ENCODE assay signal across 1 cellular context in the genomic region with DNA sequence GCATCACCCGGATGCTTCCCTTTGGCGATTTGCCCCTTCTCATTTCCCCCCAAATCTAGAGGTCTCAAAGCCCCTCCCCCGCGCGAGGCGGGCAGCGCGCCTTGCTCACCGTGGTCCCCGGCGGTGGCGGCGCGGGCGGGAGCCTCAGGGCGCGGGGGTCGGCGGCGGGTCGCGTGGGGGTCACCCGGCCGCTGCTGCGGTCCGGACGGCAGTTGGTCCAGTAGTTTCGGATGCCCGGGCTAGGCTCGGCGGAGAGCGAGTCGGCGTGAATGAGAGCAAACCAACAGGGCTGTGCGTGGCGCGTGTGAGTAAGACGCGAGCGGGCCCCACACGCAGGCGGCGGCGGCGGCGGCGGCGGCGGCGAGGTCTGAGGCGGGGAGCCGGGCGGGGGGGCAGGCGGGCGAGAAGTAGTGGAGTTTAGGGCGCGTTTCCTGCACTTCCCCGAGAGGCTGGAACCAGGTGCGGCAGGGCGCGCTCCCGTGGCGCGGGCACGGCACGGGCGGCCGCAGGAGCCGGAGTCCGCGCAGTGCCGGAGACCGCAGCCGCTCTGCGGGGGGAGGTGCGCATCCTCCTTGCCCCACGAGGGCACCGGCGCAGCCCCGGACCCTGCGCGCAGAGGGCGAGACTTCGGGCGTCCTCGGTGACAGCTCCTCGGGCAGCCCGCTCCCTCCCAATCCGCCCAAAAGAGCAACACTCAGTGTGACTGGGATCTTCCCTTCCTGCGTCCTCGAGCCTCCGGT.
TF ChIP-seq lines count a peak whose summit lies in the region.

No MANE protein-coding gene starts in this region.

TF ChIP-seq in HepG2, 621 proteins besides CTCF, POLR2A, EP300 and RAD21 (continued from another document and continues in another):
- TF ChIP-seq TFE3 (CRISPR knock-in tag; IDR thresholded peaks at IDR 0.05) = no peak
- TF ChIP-seq, protein P1, sequence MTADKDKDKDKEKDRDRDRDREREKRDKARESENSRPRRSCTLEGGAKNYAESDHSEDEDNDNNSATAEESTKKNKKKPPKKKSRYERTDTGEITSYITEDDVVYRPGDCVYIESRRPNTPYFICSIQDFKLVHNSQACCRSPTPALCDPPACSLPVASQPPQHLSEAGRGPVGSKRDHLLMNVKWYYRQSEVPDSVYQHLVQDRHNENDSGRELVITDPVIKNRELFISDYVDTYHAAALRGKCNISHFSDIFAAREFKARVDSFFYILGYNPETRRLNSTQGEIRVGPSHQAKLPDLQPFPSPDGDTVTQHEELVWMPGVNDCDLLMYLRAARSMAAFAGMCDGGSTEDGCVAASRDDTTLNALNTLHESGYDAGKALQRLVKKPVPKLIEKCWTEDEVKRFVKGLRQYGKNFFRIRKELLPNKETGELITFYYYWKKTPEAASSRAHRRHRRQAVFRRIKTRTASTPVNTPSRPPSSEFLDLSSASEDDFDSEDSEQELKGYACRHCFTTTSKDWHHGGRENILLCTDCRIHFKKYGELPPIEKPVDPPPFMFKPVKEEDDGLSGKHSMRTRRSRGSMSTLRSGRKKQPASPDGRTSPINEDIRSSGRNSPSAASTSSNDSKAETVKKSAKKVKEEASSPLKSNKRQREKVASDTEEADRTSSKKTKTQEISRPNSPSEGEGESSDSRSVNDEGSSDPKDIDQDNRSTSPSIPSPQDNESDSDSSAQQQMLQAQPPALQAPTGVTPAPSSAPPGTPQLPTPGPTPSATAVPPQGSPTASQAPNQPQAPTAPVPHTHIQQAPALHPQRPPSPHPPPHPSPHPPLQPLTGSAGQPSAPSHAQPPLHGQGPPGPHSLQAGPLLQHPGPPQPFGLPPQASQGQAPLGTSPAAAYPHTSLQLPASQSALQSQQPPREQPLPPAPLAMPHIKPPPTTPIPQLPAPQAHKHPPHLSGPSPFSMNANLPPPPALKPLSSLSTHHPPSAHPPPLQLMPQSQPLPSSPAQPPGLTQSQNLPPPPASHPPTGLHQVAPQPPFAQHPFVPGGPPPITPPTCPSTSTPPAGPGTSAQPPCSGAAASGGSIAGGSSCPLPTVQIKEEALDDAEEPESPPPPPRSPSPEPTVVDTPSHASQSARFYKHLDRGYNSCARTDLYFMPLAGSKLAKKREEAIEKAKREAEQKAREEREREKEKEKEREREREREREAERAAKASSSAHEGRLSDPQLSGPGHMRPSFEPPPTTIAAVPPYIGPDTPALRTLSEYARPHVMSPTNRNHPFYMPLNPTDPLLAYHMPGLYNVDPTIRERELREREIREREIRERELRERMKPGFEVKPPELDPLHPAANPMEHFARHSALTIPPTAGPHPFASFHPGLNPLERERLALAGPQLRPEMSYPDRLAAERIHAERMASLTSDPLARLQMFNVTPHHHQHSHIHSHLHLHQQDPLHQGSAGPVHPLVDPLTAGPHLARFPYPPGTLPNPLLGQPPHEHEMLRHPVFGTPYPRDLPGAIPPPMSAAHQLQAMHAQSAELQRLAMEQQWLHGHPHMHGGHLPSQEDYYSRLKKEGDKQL (CRISPR knock-in tag; IDR thresholded peaks at IDR 0.05; ENCODE audit: low read depth) = no peak
- no peak for TF ChIP-seq NR2F6 (IDR thresholded peaks at IDR 0.05)
- TF ChIP-seq NR2F6 (CRISPR knock-in tag; IDR thresholded peaks at IDR 0.05) = no peak
- no peak for TF ChIP-seq CBX1 (IDR thresholded peaks at IDR 0.05; ENCODE audit: low read depth)
- no peak for TF ChIP-seq ZNF124 (CRISPR knock-in tag; IDR thresholded peaks at IDR 0.05)
- no peak for TF ChIP-seq ZNF510 (CRISPR knock-in tag; IDR thresholded peaks at IDR 0.05; ENCODE audit: low read depth)
- no peak for TF ChIP-seq PAXIP1 (CRISPR knock-in tag; conservative IDR thresholded peaks at IDR 0.05)
- TF ChIP-seq ATAD3A (CRISPR knock-in tag; IDR thresholded peaks at IDR 0.05) = no peak
- TF ChIP-seq, protein P2, sequence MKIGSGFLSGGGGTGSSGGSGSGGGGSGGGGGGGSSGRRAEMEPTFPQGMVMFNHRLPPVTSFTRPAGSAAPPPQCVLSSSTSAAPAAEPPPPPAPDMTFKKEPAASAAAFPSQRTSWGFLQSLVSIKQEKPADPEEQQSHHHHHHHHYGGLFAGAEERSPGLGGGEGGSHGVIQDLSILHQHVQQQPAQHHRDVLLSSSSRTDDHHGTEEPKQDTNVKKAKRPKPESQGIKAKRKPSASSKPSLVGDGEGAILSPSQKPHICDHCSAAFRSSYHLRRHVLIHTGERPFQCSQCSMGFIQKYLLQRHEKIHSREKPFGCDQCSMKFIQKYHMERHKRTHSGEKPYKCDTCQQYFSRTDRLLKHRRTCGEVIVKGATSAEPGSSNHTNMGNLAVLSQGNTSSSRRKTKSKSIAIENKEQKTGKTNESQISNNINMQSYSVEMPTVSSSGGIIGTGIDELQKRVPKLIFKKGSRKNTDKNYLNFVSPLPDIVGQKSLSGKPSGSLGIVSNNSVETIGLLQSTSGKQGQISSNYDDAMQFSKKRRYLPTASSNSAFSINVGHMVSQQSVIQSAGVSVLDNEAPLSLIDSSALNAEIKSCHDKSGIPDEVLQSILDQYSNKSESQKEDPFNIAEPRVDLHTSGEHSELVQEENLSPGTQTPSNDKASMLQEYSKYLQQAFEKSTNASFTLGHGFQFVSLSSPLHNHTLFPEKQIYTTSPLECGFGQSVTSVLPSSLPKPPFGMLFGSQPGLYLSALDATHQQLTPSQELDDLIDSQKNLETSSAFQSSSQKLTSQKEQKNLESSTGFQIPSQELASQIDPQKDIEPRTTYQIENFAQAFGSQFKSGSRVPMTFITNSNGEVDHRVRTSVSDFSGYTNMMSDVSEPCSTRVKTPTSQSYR (CRISPR knock-in tag; IDR thresholded peaks at IDR 0.05; ENCODE audit: borderline replicate concordance) = peak; percentile 65
- TF ChIP-seq, protein P3, sequence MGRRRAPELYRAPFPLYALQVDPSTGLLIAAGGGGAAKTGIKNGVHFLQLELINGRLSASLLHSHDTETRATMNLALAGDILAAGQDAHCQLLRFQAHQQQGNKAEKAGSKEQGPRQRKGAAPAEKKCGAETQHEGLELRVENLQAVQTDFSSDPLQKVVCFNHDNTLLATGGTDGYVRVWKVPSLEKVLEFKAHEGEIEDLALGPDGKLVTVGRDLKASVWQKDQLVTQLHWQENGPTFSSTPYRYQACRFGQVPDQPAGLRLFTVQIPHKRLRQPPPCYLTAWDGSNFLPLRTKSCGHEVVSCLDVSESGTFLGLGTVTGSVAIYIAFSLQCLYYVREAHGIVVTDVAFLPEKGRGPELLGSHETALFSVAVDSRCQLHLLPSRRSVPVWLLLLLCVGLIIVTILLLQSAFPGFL (CRISPR knock-in tag; IDR thresholded peaks at IDR 0.05) = no peak
- TF ChIP-seq RBFOX2 (IDR thresholded peaks at IDR 0.05; ENCODE audit: low read depth, low read length) = peak; percentile 67; the same call in 1 of the 2 replicates
- no peak for TF ChIP-seq KLF15 (CRISPR knock-in tag; IDR thresholded peaks at IDR 0.05; ENCODE audit: borderline replicate concordance)
- TF ChIP-seq, protein P4, sequence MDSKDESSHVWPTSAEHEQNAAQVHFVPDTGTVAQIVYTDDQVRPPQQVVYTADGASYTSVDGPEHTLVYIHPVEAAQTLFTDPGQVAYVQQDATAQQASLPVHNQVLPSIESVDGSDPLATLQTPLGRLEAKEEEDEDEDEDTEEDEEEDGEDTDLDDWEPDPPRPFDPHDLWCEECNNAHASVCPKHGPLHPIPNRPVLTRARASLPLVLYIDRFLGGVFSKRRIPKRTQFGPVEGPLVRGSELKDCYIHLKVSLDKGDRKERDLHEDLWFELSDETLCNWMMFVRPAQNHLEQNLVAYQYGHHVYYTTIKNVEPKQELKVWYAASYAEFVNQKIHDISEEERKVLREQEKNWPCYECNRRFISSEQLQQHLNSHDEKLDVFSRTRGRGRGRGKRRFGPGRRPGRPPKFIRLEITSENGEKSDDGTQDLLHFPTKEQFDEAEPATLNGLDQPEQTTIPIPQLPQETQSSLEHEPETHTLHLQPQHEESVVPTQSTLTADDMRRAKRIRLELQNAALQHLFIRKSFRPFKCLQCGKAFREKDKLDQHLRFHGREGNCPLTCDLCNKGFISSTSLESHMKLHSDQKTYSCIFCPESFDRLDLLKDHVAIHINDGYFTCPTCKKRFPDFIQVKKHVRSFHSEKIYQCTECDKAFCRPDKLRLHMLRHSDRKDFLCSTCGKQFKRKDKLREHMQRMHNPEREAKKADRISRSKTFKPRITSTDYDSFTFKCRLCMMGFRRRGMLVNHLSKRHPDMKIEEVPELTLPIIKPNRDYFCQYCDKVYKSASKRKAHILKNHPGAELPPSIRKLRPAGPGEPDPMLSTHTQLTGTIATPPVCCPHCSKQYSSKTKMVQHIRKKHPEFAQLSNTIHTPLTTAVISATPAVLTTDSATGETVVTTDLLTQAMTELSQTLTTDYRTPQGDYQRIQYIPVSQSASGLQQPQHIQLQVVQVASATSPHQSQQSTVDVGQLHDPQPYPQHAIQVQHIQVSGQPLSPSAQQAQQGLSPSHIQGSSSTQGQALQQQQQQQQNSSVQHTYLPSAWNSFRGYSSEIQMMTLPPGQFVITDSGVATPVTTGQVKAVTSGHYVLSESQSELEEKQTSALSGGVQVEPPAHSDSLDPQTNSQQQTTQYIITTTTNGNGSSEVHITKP (CRISPR knock-in tag; IDR thresholded peaks at IDR 0.05; ENCODE audit: low read depth) = no peak
- TF ChIP-seq, protein P5, sequence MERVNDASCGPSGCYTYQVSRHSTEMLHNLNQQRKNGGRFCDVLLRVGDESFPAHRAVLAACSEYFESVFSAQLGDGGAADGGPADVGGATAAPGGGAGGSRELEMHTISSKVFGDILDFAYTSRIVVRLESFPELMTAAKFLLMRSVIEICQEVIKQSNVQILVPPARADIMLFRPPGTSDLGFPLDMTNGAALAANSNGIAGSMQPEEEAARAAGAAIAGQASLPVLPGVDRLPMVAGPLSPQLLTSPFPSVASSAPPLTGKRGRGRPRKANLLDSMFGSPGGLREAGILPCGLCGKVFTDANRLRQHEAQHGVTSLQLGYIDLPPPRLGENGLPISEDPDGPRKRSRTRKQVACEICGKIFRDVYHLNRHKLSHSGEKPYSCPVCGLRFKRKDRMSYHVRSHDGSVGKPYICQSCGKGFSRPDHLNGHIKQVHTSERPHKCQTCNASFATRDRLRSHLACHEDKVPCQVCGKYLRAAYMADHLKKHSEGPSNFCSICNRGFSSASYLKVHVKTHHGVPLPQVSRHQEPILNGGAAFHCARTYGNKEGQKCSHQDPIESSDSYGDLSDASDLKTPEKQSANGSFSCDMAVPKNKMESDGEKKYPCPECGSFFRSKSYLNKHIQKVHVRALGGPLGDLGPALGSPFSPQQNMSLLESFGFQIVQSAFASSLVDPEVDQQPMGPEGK (CRISPR knock-in tag; IDR thresholded peaks at IDR 0.05) = no peak
- no peak for TF ChIP-seq IKZF5 (CRISPR knock-in tag; IDR thresholded peaks at IDR 0.05)
- TF ChIP-seq POLR2AphosphoS2 (IDR thresholded peaks at IDR 0.05; ENCODE audit: low read depth, low read length) = no peak
- TF ChIP-seq, protein P6, sequence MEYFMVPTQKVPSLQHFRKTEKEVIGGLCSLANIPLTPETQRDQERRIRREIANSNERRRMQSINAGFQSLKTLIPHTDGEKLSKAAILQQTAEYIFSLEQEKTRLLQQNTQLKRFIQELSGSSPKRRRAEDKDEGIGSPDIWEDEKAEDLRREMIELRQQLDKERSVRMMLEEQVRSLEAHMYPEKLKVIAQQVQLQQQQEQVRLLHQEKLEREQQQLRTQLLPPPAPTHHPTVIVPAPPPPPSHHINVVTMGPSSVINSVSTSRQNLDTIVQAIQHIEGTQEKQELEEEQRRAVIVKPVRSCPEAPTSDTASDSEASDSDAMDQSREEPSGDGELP (IDR thresholded peaks at IDR 0.05; ENCODE audit: borderline replicate concordance, low read depth) = no peak
- TF ChIP-seq, protein P7, sequence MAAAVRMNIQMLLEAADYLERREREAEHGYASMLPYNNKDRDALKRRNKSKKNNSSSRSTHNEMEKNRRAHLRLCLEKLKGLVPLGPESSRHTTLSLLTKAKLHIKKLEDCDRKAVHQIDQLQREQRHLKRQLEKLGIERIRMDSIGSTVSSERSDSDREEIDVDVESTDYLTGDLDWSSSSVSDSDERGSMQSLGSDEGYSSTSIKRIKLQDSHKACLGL (CRISPR knock-in tag; IDR thresholded peaks at IDR 0.05) = peak; percentile 34; the same call in 1 of the 2 replicates
- no peak for TF ChIP-seq SRSF4 (IDR thresholded peaks at IDR 0.05; ENCODE audit: low read depth, low read length, poor library complexity, severe bottlenecking)
- no peak for TF ChIP-seq SETDB1 (CRISPR knock-in tag; IDR thresholded peaks at IDR 0.05; ENCODE audit: borderline replicate concordance)
- TF ChIP-seq NFE2L1 (CRISPR knock-in tag; IDR thresholded peaks at IDR 0.05; ENCODE audit: borderline replicate concordance) = no peak
